ENCODE assay signal across 9 cellular contexts in genomic region chr2:71460595-71461303, GRCh38. TPM values are rescaled to one million over a fixed set of nuclear protein-coding genes. Genes with fewer than 3 reads are reported as not detected.
DNase-seq lines count a peak whose midpoint lies in the region; ATAC-seq and TF ChIP-seq lines count a peak whose summit lies in the region.
"Had no signal": no experiment of that assay in that cellular context is flagged by ENCODE, and none has a peak within 500 bp of the region (broad histone marks: within the 10 kb centered on the region; RNA-seq: fewer than 3 reads in every experiment).

No MANE protein-coding gene starts in this region.

- no peaks in the 10 kb centered on the region for H3K36me3 Mint-ChIP-seq in neural crest cell (ENCODE audit: low read depth)

- H3K4me3 ChIP-seq in NB4 (ENCODE audit: low read depth, low read length) (no peak overlapping the region), Peyer's patch (no peak overlapping the region)
- H3K4me3 ChIP-seq: SK-N-MC had no signal

- TF ChIP-seq CTCF in NB4 (IDR thresholded peaks at IDR 0.05; ENCODE audit: low read depth, low read length) (peak; percentile 32), neural crest cell (conservative IDR thresholded peaks at IDR 0.05) (peak; percentile 65), Peyer's patch (IDR thresholded peaks at IDR 0.05) (peak in 2 of 6 experiments; percentile 12 to 34)

- DNase-seq in ELR (ENCODE audit: low read depth) (peak; percentile 54), NB4 (ENCODE audit: low read depth) (peak; percentile 28), erythroblast (lab: John Stamatoyannopoulos, UW) (peak; percentile 26 to 53), neural crest cell (ENCODE audit: low read depth, low spot score) (no peak), Peyer's patch (no peak), NCI-H748 (lab: John Stamatoyannopoulos, UW; ENCODE audit: unreplicated experiment) (no peak)
- DNase-seq in activated CD4-positive, alpha-beta T cell treated with anti-CD3 and anti-CD28 coated beads, Interleukin-2, amount 50 U/mL, for 4 hours: no peak

- no peak for ATAC-seq in GM19395 (IDR thresholded peaks at IDR 0.05; ENCODE audit: unreplicated experiment)

- no peaks in the 10 kb centered on the region for H3K9me3 Mint-ChIP-seq in neural crest cell

- peaks cover 22% of the 10 kb centered on the region for H3K4me1 Mint-ChIP-seq in neural crest cell

- peaks cover 0 to 15% (median 0%) of the 10 kb centered on the region in 4 donors for H3K9me3 ChIP-seq in Peyer's patch

- no peak overlapping the region for H3K27ac Mint-ChIP-seq in neural crest cell (ENCODE audit: unreplicated experiment)

- H3K27me3 ChIP-seq in Peyer's patch: no peaks in the 10 kb centered on the region

- H3K27me3 Mint-ChIP-seq in neural crest cell (ENCODE audit: low read depth): peaks cover 21% of the 10 kb centered on the region

- no peaks in the 10 kb centered on the region for H3K36me3 ChIP-seq in Peyer's patch

- H3K4me3 Mint-ChIP-seq in neural crest cell: no peak overlapping the region

- TF ChIP-seq POLR2A in NB4 (IDR thresholded peaks at IDR 0.05; ENCODE audit: extremely low read depth, insufficient read length) (no peak), erythroblast (IDR thresholded peaks at IDR 0.05; ENCODE audit: low read length) (no peak), Peyer's patch (IDR thresholded peaks at IDR 0.05) (no peak)

- H3K4me1 ChIP-seq in Peyer's patch: peaks cover 0 to 27% (median under 1%) of the 10 kb centered on the region in 4 donors

- no peak overlapping the region for H3K27ac ChIP-seq in Peyer's patch
- H3K27ac ChIP-seq: SK-N-MC had no signal

RNA-seq across cellular contexts. Expression of gene DYSF, which starts 7.4 kb away (rescaled TPM):
- total RNA-seq in neural crest cell (2.2 and 2.4 TPM in 2 replicates), Peyer's patch (10 to 100 TPM in 1 of 4 donors, 1 to 10 TPM in 3; 2.8 to 14.9 (median 4.0) TPM)

Comparison
In these comparisons a context has a peak if more than half of its experiments do, and no peak if none do; other contexts are left out.
1. DNase-seq: peak in ELR (single experiment), NB4 (single experiment) and erythroblast (2 of 2); none in neural crest cell (single experiment), Peyer's patch (0 of 3), activated CD4-positive, alpha-beta T cell treated with anti-CD3 and anti-CD28 coated beads, Interleukin-2, amount 50 U/mL, for 4 hours (0 of 2) and NCI-H748 (single experiment).